In the genomic region with DNA sequence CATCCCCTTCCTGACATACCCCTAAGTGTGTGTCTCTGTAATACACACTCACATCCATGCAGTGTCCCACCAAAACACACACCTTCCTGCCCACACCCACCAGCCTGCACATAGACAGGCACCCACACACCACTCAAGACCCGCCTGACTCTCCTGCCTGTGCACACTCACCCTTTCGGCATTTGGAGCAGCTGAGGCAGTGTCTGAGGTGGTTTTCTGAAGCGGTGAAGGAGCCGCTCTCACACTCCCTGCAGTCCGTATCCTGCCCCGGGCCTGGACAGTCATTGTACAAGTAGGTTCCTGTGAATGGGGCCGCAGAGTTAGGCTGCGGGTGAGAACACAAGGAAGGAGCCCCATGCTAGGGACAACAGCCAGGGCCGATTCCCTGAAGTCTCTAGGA, we compare ENCODE assay signal across 7 cellular contexts. TPM values are rescaled to one million over a fixed set of nuclear protein-coding genes. Genes with fewer than 3 reads are reported as not detected.
DNase-seq lines count a peak whose midpoint lies in the region; ATAC-seq, FAIRE-seq and TF ChIP-seq lines count a peak whose summit lies in the region.

No MANE protein-coding gene starts in this region.

- H3K4me3 Mint-ChIP-seq in activated CD8-positive, alpha-beta T cell treated with anti-CD3 and anti-CD28 coated beads for 36 hours: peak overlapping the region; percentile 48
- peak overlapping the region; percentile 74 to 76 for H3K4me3 Mint-ChIP-seq in stimulated activated naive CD8-positive, alpha-beta T cell treated with anti-CD3 and anti-CD28 coated beads, Interleukin-15, amount 100 ng/mL, for 72 hours

- DNase-seq in HCEC 1CT (peak; percentile 83), glomerular visceral epithelial cell (ENCODE audit: extremely low spot score) (peak; percentile 79), D721Med (ENCODE audit: insufficient read length, low spot score) (no peak), GOT3 (lab: John Stamatoyannopoulos, UW) (no peak), RPMI8226 (no peak)
- peak; percentile 78 for DNase-seq in activated CD8-positive, alpha-beta T cell treated with anti-CD3 and anti-CD28 coated beads for 36 hours
- DNase-seq in stimulated activated naive CD8-positive, alpha-beta T cell treated with anti-CD3 and anti-CD28 coated beads, Interleukin-15, amount 100 ng/mL, for 72 hours: peak in 1 of 2 donors; percentile 55

- no peaks in the 10 kb centered on the region for H3K9me3 Mint-ChIP-seq in activated CD8-positive, alpha-beta T cell treated with anti-CD3 and anti-CD28 coated beads for 36 hours
- H3K9me3 Mint-ChIP-seq in stimulated activated naive CD8-positive, alpha-beta T cell treated with anti-CD3 and anti-CD28 coated beads, Interleukin-15, amount 100 ng/mL, for 72 hours: no peaks in the 10 kb centered on the region

- POLR2A ChIA-PET in activated CD8-positive, alpha-beta T cell treated with anti-CD3 and anti-CD28 coated beads for 36 hours (lab: Charles Lee): interaction anchor here (0.6 to 3.7 kb wide), 5 partner anchors 11 to 137 kb away, joined by 3 to 13 read pairs (median 4); a partner anchor contains a TSS

- ATAC-seq in activated CD8-positive, alpha-beta T cell treated with anti-CD3 and anti-CD28 coated beads for 36 hours: peak; percentile 28
- peak; percentile 37 for ATAC-seq in stimulated activated naive CD8-positive, alpha-beta T cell treated with anti-CD3 and anti-CD28 coated beads, Interleukin-15, amount 100 ng/mL, for 72 hours

- H3K4me1 Mint-ChIP-seq in activated CD8-positive, alpha-beta T cell treated with anti-CD3 and anti-CD28 coated beads for 36 hours (ENCODE audit: low read depth): peaks cover 57% of the 10 kb centered on the region
- peaks cover 20% of the 10 kb centered on the region for H3K4me1 Mint-ChIP-seq in stimulated activated naive CD8-positive, alpha-beta T cell treated with anti-CD3 and anti-CD28 coated beads, Interleukin-15, amount 100 ng/mL, for 72 hours

- peaks cover 60% of the 10 kb centered on the region for H3K36me3 Mint-ChIP-seq in activated CD8-positive, alpha-beta T cell treated with anti-CD3 and anti-CD28 coated beads for 36 hours (ENCODE audit: low read depth)

- no peak for TF ChIP-seq CTCF in activated CD8-positive, alpha-beta T cell treated with anti-CD3 and anti-CD28 coated beads for 36 hours (IDR thresholded peaks at IDR 0.05)
- no peak for TF ChIP-seq CTCF in D721Med (IDR thresholded peaks at IDR 0.05; ENCODE audit: insufficient read depth, missing control alignments)

- FAIRE-seq in D721Med (lab: Jason Lieb, UNC): no peak

- intact Hi-C loops in activated CD8-positive, alpha-beta T cell treated with anti-CD3 and anti-CD28 coated beads for 36 hours (cut with micrococcal nuclease): loop anchor here (5.0 to 10.0 kb wide), 4 partner anchors 34 to 201 kb away; a partner anchor contains a TSS

- H3K27ac Mint-ChIP-seq in activated CD8-positive, alpha-beta T cell treated with anti-CD3 and anti-CD28 coated beads for 36 hours: peak overlapping the region; percentile 77
- H3K27ac Mint-ChIP-seq in stimulated activated naive CD8-positive, alpha-beta T cell treated with anti-CD3 and anti-CD28 coated beads, Interleukin-15, amount 100 ng/mL, for 72 hours: peak overlapping the region in 1 of 2 donors; percentile 83

- CTCF ChIA-PET in activated CD8-positive, alpha-beta T cell treated with anti-CD3 and anti-CD28 coated beads for 36 hours (lab: Charles Lee): interaction anchor here (1.2 to 5.9 kb wide), 6 partner anchors 11 to 137 kb away, joined by 3 to 45 read pairs (median 23); a partner anchor contains a TSS

- H3K27me3 Mint-ChIP-seq in activated CD8-positive, alpha-beta T cell treated with anti-CD3 and anti-CD28 coated beads for 36 hours: no peaks in the 10 kb centered on the region
- no peaks in the 10 kb centered on the region for H3K27me3 Mint-ChIP-seq in stimulated activated naive CD8-positive, alpha-beta T cell treated with anti-CD3 and anti-CD28 coated beads, Interleukin-15, amount 100 ng/mL, for 72 hours

RNA-seq across cellular contexts. Expression of a gene that starts 8.3 kb away (rescaled TPM):
- 10 to 100 TPM; 40.6 TPM for total RNA-seq in activated CD8-positive, alpha-beta T cell treated with anti-CD3 and anti-CD28 coated beads for 36 hours

RNA-seq across cellular contexts. Expression of a gene that starts 23.1 kb away (rescaled TPM):
- total RNA-seq in activated CD8-positive, alpha-beta T cell treated with anti-CD3 and anti-CD28 coated beads for 36 hours: not detected

RNA-seq across cellular contexts. Expression of a gene that starts 41.8 kb away (rescaled TPM):
- 1 to 10 TPM; 2.3 to 3.8 TPM for total RNA-seq in activated CD8-positive, alpha-beta T cell treated with anti-CD3 and anti-CD28 coated beads for 36 hours

RNA-seq across cellular contexts. Expression of a gene that starts 50.4 kb away (rescaled TPM):
- total RNA-seq in activated CD8-positive, alpha-beta T cell treated with anti-CD3 and anti-CD28 coated beads for 36 hours: 1 to 10 TPM; 1.5 to 1.6 TPM

Comparison
In these comparisons a context has a peak if more than half of its experiments do, and no peak if none do; other contexts are left out.
1. DNase-seq: peak in HCEC 1CT (single experiment), activated CD8-positive, alpha-beta T cell treated with anti-CD3 and anti-CD28 coated beads for 36 hours (single experiment) and glomerular visceral epithelial cell (single experiment); none in D721Med (single experiment), GOT3 (single experiment) and RPMI8226 (single experiment).